In the genomic region with DNA sequence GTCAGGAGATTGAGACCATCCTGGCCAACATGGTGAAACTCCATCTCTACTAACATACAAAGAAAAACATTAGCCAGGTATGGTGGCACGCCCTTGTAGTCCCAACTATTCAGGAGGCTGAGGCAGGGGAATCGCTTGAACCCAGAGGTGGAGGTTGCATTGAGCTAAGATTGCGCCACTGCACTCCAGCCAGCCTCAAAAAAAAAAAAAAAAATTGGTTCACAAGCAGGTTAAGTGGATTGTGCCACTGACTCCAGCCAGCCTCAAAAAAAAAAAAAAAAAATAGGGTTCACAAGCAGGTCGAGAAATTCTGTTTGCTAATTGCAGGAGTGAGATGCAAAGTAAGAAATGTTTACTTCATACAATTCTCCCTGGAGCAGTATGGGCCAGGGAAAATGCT, we compare ENCODE assay signal across 25 cellular contexts. TPM values are rescaled to one million over a fixed set of nuclear protein-coding genes. Genes with fewer than 3 reads are reported as not detected.
DNase-seq lines count a peak whose midpoint lies in the region; ATAC-seq, FAIRE-seq and TF ChIP-seq lines count a peak whose summit lies in the region.
"Had no signal": no experiment of that assay in that cellular context is flagged by ENCODE, and none has a peak within 500 bp of the region (broad histone marks: within the 10 kb centered on the region; RNA-seq: fewer than 3 reads in every experiment).

No MANE protein-coding gene starts in this region.

- peaks cover 44% of the 10 kb centered on the region for H3K4me1 Mint-ChIP-seq in GM23338
- H3K4me1 Mint-ChIP-seq: CD4-positive, CD25-positive, alpha-beta regulatory T cell had no signal

- TF ChIP-seq POLR2A in esophagus squamous epithelium (IDR thresholded peaks at IDR 0.05): no peak

- H3K27me3 ChIP-seq in GM23338 (ENCODE audit: insufficient read depth) (no peaks in the 10 kb centered on the region), HUES64 (ENCODE audit: insufficient read depth, low read length) (no peaks in the 10 kb centered on the region), esophagus squamous epithelium (no peaks in the 10 kb centered on the region)
- H3K27me3 ChIP-seq: BLaER1 had no signal

- H3K9ac ChIP-seq in HUES64 (ENCODE audit: low read depth, low read length): no peak overlapping the region
- H3K9ac ChIP-seq: BLaER1, SK-N-SH had no signal

- H3K9me3 Mint-ChIP-seq in GM23338: peaks cover 4% of the 10 kb centered on the region; the same call in 2 of the 3 replicates
- H3K9me3 Mint-ChIP-seq: CD4-positive, CD25-positive, alpha-beta regulatory T cell had no signal

- DNase-seq in GM23338 (ENCODE audit: low spot score) (no peak), renal cortical epithelial cell (ENCODE audit: low read depth) (peak; percentile 48), esophagus squamous epithelium (lab: John Stamatoyannopoulos, UW) (no peak), Kasumi-1 (lab: John Stamatoyannopoulos, UW) (no peak), sciatic nerve (ENCODE audit: low spot score) (no peak)
- DNase-seq: CD4-positive, CD25-positive, alpha-beta regulatory T cell; MM.1S; NCI-H1092 treated with DMSO at 0.1 percent for 48 hours; NCI-H1436; NCI-H187 treated with DMSO at 0.1 percent for 48 hours; NCI-H524 treated with DMSO at 0.1 percent for 48 hours; NCI-H82; NK-92 treated with Interleukin-12 subunit alpha and Interleukin-12 subunit beta, amount 100 ng/mL, for 24 hours; PC-3; SK-N-SH; SW 1271 had no signal

- peak overlapping the region; percentile 45 for H3K4me2 ChIP-seq in GM23338
- H3K4me2 ChIP-seq: BLaER1, SK-N-SH had no signal

- H3K4me3 ChIP-seq in GM23338 (peak overlapping the region; percentile 24), HUES64 (ENCODE audit: low read length) (peak overlapping the region; percentile 26; the same call in 1 of the 2 replicates), esophagus squamous epithelium (no peak overlapping the region)
- H3K4me3 ChIP-seq: BLaER1 had no signal

- H3K27ac ChIP-seq in GM23338 (ENCODE audit: low read depth) (peak overlapping the region; percentile 78), HUES64 (ENCODE audit: low read depth, low read length) (peak overlapping the region; percentile 57; the same call in 1 of the 2 replicates), esophagus squamous epithelium (no peak overlapping the region)
- H3K27ac ChIP-seq: BLaER1 had no signal

- no peaks in the 10 kb centered on the region for H3K79me2 ChIP-seq in GM23338 (replicated peaks; ENCODE audit: insufficient read depth)

- peak; percentile 45 for FAIRE-seq in endometrium (lab: Jason Lieb, UNC)
- FAIRE-seq: A204.1, D721Med, HepG2 had no signal

- intact Hi-C loops in esophagus squamous epithelium (cut with DNase I): no loop called here
- intact Hi-C loops in sciatic nerve (cut with DNase I): no loop called here

- peaks cover 5% of the 10 kb centered on the region for H3K27me3 Mint-ChIP-seq in GM23338 (ENCODE audit: insufficient read depth, low read depth, poor library complexity)

- no peak overlapping the region for H2AFZ ChIP-seq in GM23338

- TF ChIP-seq CTCF in GM23338 (conservative IDR thresholded peaks at IDR 0.05; ENCODE audit: low read depth in 2 of 2): no peak
- no peak for TF ChIP-seq CTCF in esophagus squamous epithelium (IDR thresholded peaks at IDR 0.05)

- no peak overlapping the region for H3K4me3 Mint-ChIP-seq in GM23338
- H3K4me3 Mint-ChIP-seq: CD4-positive, CD25-positive, alpha-beta regulatory T cell had no signal

- H3K27ac Mint-ChIP-seq in GM23338: peak overlapping the region; percentile 83
- H3K27ac Mint-ChIP-seq: CD4-positive, CD25-positive, alpha-beta regulatory T cell had no signal

- peaks cover 32% of the 10 kb centered on the region for H3K4me1 ChIP-seq in GM23338 (ENCODE audit: insufficient read depth)
- peaks cover 30% of the 10 kb centered on the region for H3K4me1 ChIP-seq in HUES64 (ENCODE audit: insufficient read depth, low read length)
- H3K4me1 ChIP-seq in esophagus squamous epithelium: no peaks in the 10 kb centered on the region
- H3K4me1 ChIP-seq: BLaER1 had no signal

- H3K36me3 ChIP-seq in GM23338 (ENCODE audit: insufficient read depth) (no peaks in the 10 kb centered on the region), HUES64 (ENCODE audit: insufficient read depth, low read length) (no peaks in the 10 kb centered on the region), esophagus squamous epithelium (no peaks in the 10 kb centered on the region)
- H3K36me3 ChIP-seq: BLaER1 had no signal

- no peaks in the 10 kb centered on the region for H4K20me1 ChIP-seq in GM23338 (replicated peaks; ENCODE audit: insufficient read depth)
- H4K20me1 ChIP-seq: BLaER1 had no signal

- ATAC-seq in GM23338 (no peak), sciatic nerve (no peak)
- ATAC-seq: HCT116, HepG2, PC-3 had no signal

- no peaks in the 10 kb centered on the region; the same call in 1 of the 2 replicates for H3F3A ChIP-seq in GM23338 (replicated peaks; ENCODE audit: low read depth)

- H3K9me2 ChIP-seq in GM23338 (ENCODE audit: insufficient read depth): no peaks in the 10 kb centered on the region
- H3K9me2 ChIP-seq: SK-N-SH had no signal

- peaks cover 10% of the 10 kb centered on the region; the same call in 1 of the 3 replicates for H3K36me3 Mint-ChIP-seq in GM23338 (ENCODE audit: low read depth)
- H3K36me3 Mint-ChIP-seq: CD4-positive, CD25-positive, alpha-beta regulatory T cell had no signal

- H3K9me3 ChIP-seq in HUES64 (ENCODE audit: insufficient read depth, low read depth, low read length): no peaks in the 10 kb centered on the region; the same call in 1 of the 2 replicates
- H3K9me3 ChIP-seq in esophagus squamous epithelium: no peaks in the 10 kb centered on the region
- H3K9me3 ChIP-seq: BLaER1, SK-N-SH had no signal

- WGBS in HUES64: 96% methylated on average over 3 of the region's 4 CpGs
- WGBS in esophagus squamous epithelium, 2 donors: 58 to 67% methylated on average over 3 to 4 of the region's 4 CpGs

TF ChIP-seq in GM23338, 12 proteins besides CTCF, POLR2A, EP300 and RAD21 (continues in another document):
- no peak for TF ChIP-seq POLR2AphosphoS5 (IDR thresholded peaks at IDR 0.05; ENCODE audit: low read depth)
- no peak for TF ChIP-seq ZNF114 (CRISPR knock-in tag; IDR thresholded peaks at IDR 0.05)
- TF ChIP-seq NANOG (IDR thresholded peaks at IDR 0.05; ENCODE audit: borderline replicate concordance): no peak
- TF ChIP-seq CREB1 (CRISPR knock-in tag; IDR thresholded peaks at IDR 0.05; ENCODE audit: low read depth): no peak
- TF ChIP-seq EZH2phosphoT487 (IDR thresholded peaks at IDR 0.05; ENCODE audit: unreplicated experiment): no peak

RNA-seq across cellular contexts. Expression of a gene that starts 6.1 kb away (rescaled TPM):
- total RNA-seq in GM23338 (2014; rRNA removed; shearing (Covaris generic)): not detected in 2 replicates
- polyA plus RNA-seq in GM23338 (2016; fragmentation: Nextera tagmentation; extraction: Ambion mirVana): not detected in 2 replicates
- polyA plus RNA-seq in HUES64 (2013, experiment 1 of 2): not detected
- polyA plus RNA-seq in HUES64 (2013, experiment 2 of 2): not detected
- not detected in 2 replicates for total RNA-seq in renal cortical epithelial cell
- total RNA-seq in esophagus squamous epithelium: not detected
- total RNA-seq in sciatic nerve: not detected
- total RNA-seq: CD4-positive, CD25-positive, alpha-beta regulatory T cell; HepG2; LHCN-M2; PC-3 had no signal
- polyA plus RNA-seq: AG04450; CD4-positive, CD25-positive, alpha-beta regulatory T cell; HepG2; SK-N-SH had no signal

RNA-seq across cellular contexts. Expression of a gene that starts 6.8 kb away (rescaled TPM):
- 0.45 TPM in 1 of 2 replicates, not detected in the other for total RNA-seq in GM23338 (2014; rRNA removed; shearing (Covaris generic))
- polyA plus RNA-seq in GM23338 (2016; fragmentation: Nextera tagmentation; extraction: Ambion mirVana): not detected in 2 replicates
- not detected for polyA plus RNA-seq in HUES64 (2013, experiment 1 of 2)
- 0.38 TPM for polyA plus RNA-seq in HUES64 (2013, experiment 2 of 2)
- total RNA-seq in renal cortical epithelial cell (not detected in 2 replicates), esophagus squamous epithelium (10 to 100 TPM in 2 of 4 donors, under 1 TPM in 2; 0.26 to 22.3 (median 7.1) TPM), sciatic nerve (15.0 TPM)
- total RNA-seq: HepG2, LHCN-M2, PC-3 had no signal
- polyA plus RNA-seq: AG04450, HepG2, SK-N-SH had no signal

RNA-seq across cellular contexts. Expression of a gene that starts 28.4 kb away (rescaled TPM):
- 0.56 TPM in 1 of 2 replicates, not detected in the other for total RNA-seq in GM23338 (2014; rRNA removed; shearing (Covaris generic))
- 1.7 and 2.0 TPM in 2 replicates for polyA plus RNA-seq in GM23338 (2016; fragmentation: Nextera tagmentation; extraction: Ambion mirVana)
- polyA plus RNA-seq in HUES64 (2013, experiment 1 of 2): 1.4 TPM
- polyA plus RNA-seq in HUES64 (2013, experiment 2 of 2): 2.9 TPM
- total RNA-seq in renal cortical epithelial cell (0.52 TPM in 1 of 2 replicates, not detected in the other), esophagus squamous epithelium (100 to 1,000 TPM in 2 of 4 donors, 10 to 100 TPM in 2; 12.0 to 297 (median 61.0) TPM), sciatic nerve (357 TPM)
- total RNA-seq: CD4-positive, CD25-positive, alpha-beta regulatory T cell; HepG2; LHCN-M2 had no signal
- polyA plus RNA-seq: AG04450; CD4-positive, CD25-positive, alpha-beta regulatory T cell; HepG2; SK-N-SH had no signal

RNA-seq across cellular contexts. Expression of a gene that starts 28.6 kb away (rescaled TPM):
- not detected in 2 replicates for total RNA-seq in GM23338 (2014; rRNA removed; shearing (Covaris generic))
- polyA plus RNA-seq in GM23338 (2016; fragmentation: Nextera tagmentation; extraction: Ambion mirVana): not detected in 2 replicates
- not detected for polyA plus RNA-seq in HUES64 (2013, experiment 1 of 2)
- polyA plus RNA-seq in HUES64 (2013, experiment 2 of 2): not detected
- total RNA-seq in renal cortical epithelial cell: not detected in 2 replicates
- not detected for total RNA-seq in esophagus squamous epithelium
- total RNA-seq in sciatic nerve: not detected
- total RNA-seq: CD4-positive, CD25-positive, alpha-beta regulatory T cell; HepG2; LHCN-M2; PC-3 had no signal
- polyA plus RNA-seq: AG04450; CD4-positive, CD25-positive, alpha-beta regulatory T cell; HepG2; SK-N-SH had no signal

Comparison
In these comparisons a context has a peak if more than half of its experiments do, and no peak if none do; other contexts are left out.
1. H3K27ac ChIP-seq: peak in GM23338 (single experiment) and HUES64 (single experiment); none in esophagus squamous epithelium (0 of 4).
2. H3K4me3 ChIP-seq: peak in GM23338 (single experiment) and HUES64 (single experiment); none in esophagus squamous epithelium (0 of 4).